1 cellular context compared by ENCODE assay signal in genomic region chr12:49967042-49967776, GRCh38.
TF ChIP-seq lines count a peak whose summit lies in the region.

No MANE protein-coding gene starts in this region.

TF ChIP-seq in HepG2, 621 proteins besides CTCF, POLR2A, EP300 and RAD21 (continued from another document):
- TF ChIP-seq KDM2A (CRISPR knock-in tag; IDR thresholded peaks at IDR 0.05; ENCODE audit: borderline replicate concordance, low read depth) (peak; percentile 63; the same call in 1 of the 2 replicates), GABPB1 (CRISPR knock-in tag; IDR thresholded peaks at IDR 0.05) (peak; percentile 58; the same call in 1 of the 2 replicates), GATAD2A (CRISPR knock-in tag; IDR thresholded peaks at IDR 0.05) (0 out of 2 replicates have a peak, but pooled peaks have one; percentile 14)
